8 cellular contexts compared by ENCODE assay signal in the genomic region with DNA sequence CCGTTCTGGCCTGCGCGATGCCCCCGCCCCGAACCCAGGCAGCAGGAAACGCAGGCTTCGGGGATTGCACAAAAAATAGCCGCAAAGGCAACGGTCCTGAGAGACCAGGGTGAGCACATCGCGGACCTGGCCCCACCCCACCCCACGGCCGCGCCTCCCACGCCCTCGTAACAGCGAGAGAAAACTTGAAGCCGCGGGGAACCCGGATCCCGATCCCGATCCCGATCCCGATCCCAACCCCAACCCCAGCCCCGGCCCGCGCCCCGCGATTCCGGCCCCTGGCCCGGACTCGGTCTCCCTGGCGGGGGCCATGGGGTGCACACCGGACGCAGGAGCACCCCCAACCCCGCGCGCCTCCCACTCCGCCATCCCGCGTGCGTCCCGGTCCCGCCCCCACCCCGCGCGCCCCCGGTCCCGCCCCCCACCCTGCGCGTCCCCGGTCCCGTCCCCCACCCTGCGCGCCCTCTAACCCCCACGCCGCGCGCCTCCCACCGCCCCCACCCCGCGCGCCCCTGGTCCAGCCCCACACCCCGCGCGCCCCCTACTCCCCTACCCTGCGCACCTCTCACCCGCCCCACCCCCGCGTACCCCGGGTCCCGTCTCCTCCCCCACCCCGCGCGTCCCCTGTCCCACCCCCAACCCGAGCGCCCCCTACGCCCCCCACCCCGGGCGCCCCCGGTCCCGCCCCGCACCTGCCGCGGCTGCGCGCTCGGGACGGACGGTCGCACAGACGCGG. TPM values are rescaled to one million over a fixed set of nuclear protein-coding genes. Genes with fewer than 3 reads are reported as not detected.
A peak's percentile ranks its signal among the peaks of the same experiment; 100 is the strongest.
DNase-seq lines count a peak whose midpoint lies in the region; ATAC-seq and TF ChIP-seq lines count a peak whose summit lies in the region.

No MANE protein-coding gene starts in this region.

- H3K27ac ChIP-seq in naive thymus-derived CD4-positive, alpha-beta T cell (ENCODE audit: low read depth, low read length): peak overlapping the region; percentile 92
- H3K27ac ChIP-seq in upper lobe of right lung: peak overlapping the region; percentile 83

- no peak for TF ChIP-seq CTCF in CD14-positive monocyte (IDR thresholded peaks at IDR 0.05)
- no peak for TF ChIP-seq CTCF in upper lobe of right lung (IDR thresholded peaks at IDR 0.05)

- no peaks in the 10 kb centered on the region for H3K27me3 Mint-ChIP-seq in CD14-positive monocyte (ENCODE audit: low read depth in 3 of 3)
- no peaks in the 10 kb centered on the region for H3K27me3 Mint-ChIP-seq in naive thymus-derived CD4-positive, alpha-beta T cell

- DNase-seq in CD14-positive monocyte (ENCODE audit: low spot score): peak; percentile 77
- no peak for DNase-seq in Jurkat, Clone E6-1 (ENCODE audit: low read depth, low spot score)
- peak; percentile 39 to 49 for DNase-seq in activated CD4-positive, alpha-beta T cell treated with anti-CD3 and anti-CD28 coated beads, Interleukin-2, amount 50 U/mL, for 4 hours
- peak; percentile 37 to 59 for DNase-seq in erythroblast (lab: John Stamatoyannopoulos, UW)
- DNase-seq in naive thymus-derived CD4-positive, alpha-beta T cell: peak in 7 of 9 donors; percentile 39 to 62 (median 53)
- DNase-seq in upper lobe of right lung: peak; percentile 86

- peaks cover 44% of the 10 kb centered on the region for H3K4me1 Mint-ChIP-seq in CD14-positive monocyte
- peaks cover 17 to 44% (median 37%) of the 10 kb centered on the region in 7 donors for H3K4me1 Mint-ChIP-seq in naive thymus-derived CD4-positive, alpha-beta T cell

- H3K4me3 Mint-ChIP-seq in CD14-positive monocyte: peak overlapping the region; percentile 79 to 84
- H3K4me3 Mint-ChIP-seq in naive thymus-derived CD4-positive, alpha-beta T cell: peak overlapping the region in 9 of 10 donors; percentile 59 to 92 (median 86)

- POLR2A ChIA-PET in naive thymus-derived CD4-positive, alpha-beta T cell (lab: Charles Lee): interaction anchor here (1.0 to 4.0 kb wide), 4 partner anchors 12 to 89 kb away, joined by 4 to 26 read pairs (median 6); a partner anchor contains a TSS

- no peaks in the 10 kb centered on the region for H3K9me3 ChIP-seq in naive thymus-derived CD4-positive, alpha-beta T cell (ENCODE audit: control insufficient read depth in 2 of 3, low read length in 3 of 3)
- no peaks in the 10 kb centered on the region for H3K9me3 ChIP-seq in upper lobe of right lung

- H3K27me3 ChIP-seq in naive thymus-derived CD4-positive, alpha-beta T cell (ENCODE audit: control insufficient read depth in 2 of 2, insufficient read depth in 2 of 2, low read length in 2 of 2): no peaks in the 10 kb centered on the region
- H3K27me3 ChIP-seq in upper lobe of right lung: no peaks in the 10 kb centered on the region

- H3K4me1 ChIP-seq in naive thymus-derived CD4-positive, alpha-beta T cell (ENCODE audit: control insufficient read depth in 2 of 2, insufficient read depth in 2 of 2, low read length in 2 of 2): peaks cover 38 to 46% of the 10 kb centered on the region in 2 donors
- peaks cover 62% of the 10 kb centered on the region for H3K4me1 ChIP-seq in upper lobe of right lung

- peak overlapping the region; percentile 42 to 92 (median 85) for H3K27ac Mint-ChIP-seq in CD14-positive monocyte
- H3K27ac Mint-ChIP-seq in naive thymus-derived CD4-positive, alpha-beta T cell: peak overlapping the region in 4 of 9 donors; percentile 68 to 88 (median 80)

- CTCF ChIA-PET in naive thymus-derived CD4-positive, alpha-beta T cell (lab: Charles Lee): no interaction called here

- peak; percentile 32 for ATAC-seq in naive thymus-derived CD4-positive, alpha-beta T cell
- peak; percentile 8 for ATAC-seq in upper lobe of right lung
- no peak for ATAC-seq in HG03432 (IDR thresholded peaks at IDR 0.05; ENCODE audit: unreplicated experiment)
- ATAC-seq in HG03025 (IDR thresholded peaks at IDR 0.05; ENCODE audit: low FRiP score, unreplicated experiment): no peak

- H3K4me3 ChIP-seq in Jurkat, Clone E6-1 (ENCODE audit: low read length): peak overlapping the region; percentile 86
- H3K4me3 ChIP-seq in naive thymus-derived CD4-positive, alpha-beta T cell (ENCODE audit: low read length): peak overlapping the region; percentile 48
- H3K4me3 ChIP-seq in upper lobe of right lung: peak overlapping the region; percentile 67

- intact Hi-C loops in CD14-positive monocyte (cut with micrococcal nuclease) (loop anchor here (2.0 to 10.0 kb wide), 3 partner anchors 29 to 177 kb away; a partner anchor contains a TSS), upper lobe of right lung (cut with DNase I) (loop anchor here (10.0 kb wide), 1 partner anchor 89 kb away; a partner anchor contains a TSS)
- intact Hi-C loops in naive thymus-derived CD4-positive, alpha-beta T cell (cut with micrococcal nuclease): loop anchor here (1.0 to 10.0 kb wide), 9 partner anchors 29 to 519 kb away; a partner anchor contains a TSS

- H3K36me3 ChIP-seq in naive thymus-derived CD4-positive, alpha-beta T cell (ENCODE audit: control insufficient read depth in 2 of 3, insufficient read depth in 3 of 3, low read length in 3 of 3): peaks cover 5 to 42% (median 12%) of the 10 kb centered on the region in 3 experiments
- peaks cover 37% of the 10 kb centered on the region for H3K36me3 ChIP-seq in upper lobe of right lung

- no peaks in the 10 kb centered on the region for H3K9me3 Mint-ChIP-seq in CD14-positive monocyte
- H3K9me3 Mint-ChIP-seq in naive thymus-derived CD4-positive, alpha-beta T cell: peaks cover 0 to 2% (median 0%) of the 10 kb centered on the region in 11 donors

- peaks cover 32 to 43% of the 10 kb centered on the region in 2 donors for H3K36me3 Mint-ChIP-seq in CD14-positive monocyte
- H3K36me3 Mint-ChIP-seq in naive thymus-derived CD4-positive, alpha-beta T cell: peaks cover 0 to 19% (median 5%) of the 10 kb centered on the region in 5 donors

- TF ChIP-seq POLR2A in erythroblast (IDR thresholded peaks at IDR 0.05; ENCODE audit: low read length): no peak

RNA-seq across cellular contexts. Expression of a gene that starts 29.0 kb away (rescaled TPM):
- polyA plus RNA-seq in CD14-positive monocyte: 1 to 10 TPM; 3.9 to 4.3 TPM
- 70.7 TPM for polyA plus RNA-seq in Jurkat, Clone E6-1 (2012; ENCODE audit: insufficient read depth, insufficient read length)
- total RNA-seq in naive thymus-derived CD4-positive, alpha-beta T cell: 10 to 100 TPM; 23.1 to 59.8 (median 43.9) TPM
- polyA plus RNA-seq in naive thymus-derived CD4-positive, alpha-beta T cell: 10 to 100 TPM; 12.6 to 33.7 TPM
- total RNA-seq in upper lobe of right lung: 21.4 TPM

RNA-seq across cellular contexts. Expression of a gene that starts 29.1 kb away (rescaled TPM):
- 1 to 10 TPM; 1.1 to 1.2 TPM for polyA plus RNA-seq in CD14-positive monocyte
- polyA plus RNA-seq in Jurkat, Clone E6-1 (2012; ENCODE audit: insufficient read depth, insufficient read length): 7.8 TPM
- total RNA-seq in naive thymus-derived CD4-positive, alpha-beta T cell: 1 to 10 TPM; 1.7 to 4.0 (median 2.8) TPM
- polyA plus RNA-seq in naive thymus-derived CD4-positive, alpha-beta T cell: 1 to 10 TPM; 1.7 to 2.1 TPM
- 8.0 TPM for total RNA-seq in upper lobe of right lung

Comparison
In these comparisons a context has a peak if more than half of its experiments do, and no peak if none do; other contexts are left out.
1. ATAC-seq: peak in naive thymus-derived CD4-positive, alpha-beta T cell (single experiment) and upper lobe of right lung (single experiment); none in HG03432 (single experiment) and HG03025 (single experiment).
2. Peak in every context shown above with its lines, with median percentiles within 50 percentile points of each other: H3K4me3 ChIP-seq.